ENCODE assay signal across 12 cellular contexts in the genomic region with DNA sequence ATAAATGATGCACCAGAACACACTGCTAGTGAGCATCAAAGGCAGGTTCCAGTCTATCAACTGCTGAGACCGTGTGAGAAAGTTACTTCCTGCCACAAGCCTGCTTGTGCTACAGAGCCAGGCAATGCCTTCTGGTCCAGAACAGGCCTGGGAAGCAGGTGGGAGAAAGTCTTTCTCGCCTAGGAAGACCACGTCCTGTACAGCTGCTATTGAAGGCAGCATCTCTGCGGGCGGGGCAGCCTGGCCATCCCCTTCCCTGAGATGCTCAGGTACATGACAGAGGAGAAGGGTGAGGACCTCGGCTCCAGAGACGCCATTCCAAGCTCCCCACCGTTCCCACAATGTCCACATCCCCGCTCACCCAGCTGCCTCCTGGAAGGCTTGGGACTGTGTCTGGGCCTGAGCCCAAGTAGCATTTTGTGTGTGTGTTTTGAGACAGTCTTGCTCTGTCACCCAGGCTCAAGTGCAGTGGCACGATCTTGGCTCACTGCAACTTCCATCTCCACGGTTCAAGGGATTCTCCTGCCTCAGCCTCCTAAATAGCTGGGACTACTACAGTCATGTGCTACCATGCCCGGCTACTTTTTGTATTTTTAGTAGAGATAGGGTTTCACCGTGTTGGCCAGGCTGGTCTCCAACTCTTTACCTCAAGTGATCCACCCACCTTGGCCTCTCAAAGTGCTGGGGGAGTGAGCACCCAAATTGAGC. TPM values are rescaled to one million over a fixed set of nuclear protein-coding genes. Genes with fewer than 3 reads are reported as not detected.
A peak's percentile ranks its signal among the peaks of the same experiment; 100 is the strongest.
DNase-seq lines count a peak whose midpoint lies in the region; ATAC-seq and TF ChIP-seq lines count a peak whose summit lies in the region.
"Had no signal": no experiment of that assay in that cellular context is flagged by ENCODE, and none has a peak within 500 bp of the region (broad histone marks: within the 10 kb centered on the region; RNA-seq: fewer than 3 reads in every experiment).

No MANE protein-coding gene starts in this region.

- no peak for TF ChIP-seq POLR2A in right lobe of liver (IDR thresholded peaks at IDR 0.05)

- no peak overlapping the region for H3K4me3 ChIP-seq in right lobe of liver

- POLR2A ChIA-PET in activated CD4-positive, alpha-beta T cell treated with anti-CD3 and anti-CD28 coated beads for 36 hours (lab: Charles Lee): interaction anchor here (1.7 kb wide), 1 partner anchor 16 kb away, joined by 5 read pairs; no protein-coding TSS in a partner anchor

- peak overlapping the region; percentile 96 for H3K27ac Mint-ChIP-seq in activated CD4-positive, alpha-beta T cell treated with anti-CD3 and anti-CD28 coated beads for 36 hours
- peak overlapping the region; percentile 98 for H3K27ac Mint-ChIP-seq in activated naive CD4-positive, alpha-beta T cell treated with anti-CD3 and anti-CD28 coated beads, Interleukin-2, amount 10 ng/mL, durations not matched to agents 7 days and 5 days

- H3K27ac ChIP-seq in right lobe of liver: peak overlapping the region; percentile 28 to 99 (median 43)
- H3K27ac ChIP-seq in substantia nigra (ENCODE audit: low read depth, low read length, poor library complexity, severe bottlenecking): peak overlapping the region; percentile 5

- peaks cover 26% of the 10 kb centered on the region for H3K36me3 Mint-ChIP-seq in activated CD4-positive, alpha-beta T cell treated with anti-CD3 and anti-CD28 coated beads for 36 hours (ENCODE audit: low read depth)
- peaks cover 27% of the 10 kb centered on the region for H3K36me3 Mint-ChIP-seq in activated naive CD4-positive, alpha-beta T cell treated with anti-CD3 and anti-CD28 coated beads, Interleukin-2, amount 10 ng/mL, durations not matched to agents 7 days and 5 days

- peaks cover 53% of the 10 kb centered on the region for H3K4me1 Mint-ChIP-seq in activated CD4-positive, alpha-beta T cell treated with anti-CD3 and anti-CD28 coated beads for 36 hours
- peaks cover 63% of the 10 kb centered on the region for H3K4me1 Mint-ChIP-seq in activated naive CD4-positive, alpha-beta T cell treated with anti-CD3 and anti-CD28 coated beads, Interleukin-2, amount 10 ng/mL, durations not matched to agents 7 days and 5 days

- H3K9me3 ChIP-seq in right lobe of liver: peaks cover 0 to 5% (median 0%) of the 10 kb centered on the region in 4 donors

- H3K36me3 ChIP-seq in right lobe of liver: peaks cover 0 to under 1% (median 0%) of the 10 kb centered on the region in 4 donors

- WGBS in right lobe of liver (ENCODE audit: insufficient coverage, low coverage, low lambda C conversion rate, missing lambda C conversion rate): 54% methylated on average over 4 of the region's 13 CpGs

- intact Hi-C loops in activated CD4-positive, alpha-beta T cell treated with anti-CD3 and anti-CD28 coated beads for 36 hours (cut with DNase I, micrococcal nuclease): loop anchor here in 1 of 2 experiments (10.0 kb wide), 1 partner anchor 1068 kb away; a partner anchor contains a TSS
- intact Hi-C loops in right lobe of liver (cut with DNase I): no loop called here

- no peaks in the 10 kb centered on the region for H3K27me3 Mint-ChIP-seq in activated CD4-positive, alpha-beta T cell treated with anti-CD3 and anti-CD28 coated beads for 36 hours
- no peaks in the 10 kb centered on the region for H3K27me3 Mint-ChIP-seq in activated naive CD4-positive, alpha-beta T cell treated with anti-CD3 and anti-CD28 coated beads, Interleukin-2, amount 10 ng/mL, durations not matched to agents 7 days and 5 days

- CTCF ChIA-PET in activated CD4-positive, alpha-beta T cell treated with anti-CD3 and anti-CD28 coated beads for 36 hours (lab: Charles Lee): interaction anchor here (1.3 kb wide), 1 partner anchor 57 kb away, joined by 3 read pairs; no protein-coding TSS in a partner anchor
- CTCF ChIA-PET in activated naive CD4-positive, alpha-beta T cell treated with anti-CD3 and anti-CD28 coated beads, Interleukin-2, amount 10 ng/mL, durations not matched to agents 7 days and 5 days (lab: Charles Lee): interaction anchor here (0.9 to 1.3 kb wide), 2 partner anchors 70 to 122 kb away, joined by 3 read pairs; a partner anchor contains a TSS

- H3K4me3 Mint-ChIP-seq in activated CD4-positive, alpha-beta T cell treated with anti-CD3 and anti-CD28 coated beads for 36 hours: peak overlapping the region; percentile 60
- peak overlapping the region; percentile 57 for H3K4me3 Mint-ChIP-seq in activated naive CD4-positive, alpha-beta T cell treated with anti-CD3 and anti-CD28 coated beads, Interleukin-2, amount 10 ng/mL, durations not matched to agents 7 days and 5 days

- H3K4me1 ChIP-seq in right lobe of liver: peaks cover 0 to 16% (median 0%) of the 10 kb centered on the region in 4 donors

- peak; percentile 51 for DNase-seq in activated CD4-positive, alpha-beta T cell treated with anti-CD3 and anti-CD28 coated beads for 36 hours
- DNase-seq in activated CD4-positive, alpha-beta T cell treated with anti-CD3 and anti-CD28 coated beads, Interleukin-2, amount 50 U/mL, for 4 hours: no peak
- peak; percentile 55 for DNase-seq in activated naive CD4-positive, alpha-beta T cell treated with anti-CD3 and anti-CD28 coated beads, Interleukin-2, amount 10 ng/mL, durations not matched to agents 7 days and 5 days
- peak in 1 of 3 donors; percentile 20 for DNase-seq in right lobe of liver
- DNase-seq in substantia nigra (lab: John Stamatoyannopoulos, UW): peak in 2 of 49 donors; percentile 22 to 46
- DNase-seq in NCI-H2171 treated with DMSO at 0.1 percent for 48 hours (lab: John Stamatoyannopoulos, UW): no peak
- DNase-seq in cerebellar nuclear complex (lab: John Stamatoyannopoulos, UW): no peak
- DNase-seq in AML-193 (lab: John Stamatoyannopoulos, UW): no peak

- H3K9me3 Mint-ChIP-seq in activated CD4-positive, alpha-beta T cell treated with anti-CD3 and anti-CD28 coated beads for 36 hours (ENCODE audit: low read depth): peaks cover 4% of the 10 kb centered on the region
- peaks cover 5% of the 10 kb centered on the region for H3K9me3 Mint-ChIP-seq in activated naive CD4-positive, alpha-beta T cell treated with anti-CD3 and anti-CD28 coated beads, Interleukin-2, amount 10 ng/mL, durations not matched to agents 7 days and 5 days

- no peak for ATAC-seq in activated CD4-positive, alpha-beta T cell treated with anti-CD3 and anti-CD28 coated beads for 36 hours
- no peak for ATAC-seq in right lobe of liver

- no peak for TF ChIP-seq CTCF in right lobe of liver (IDR thresholded peaks at IDR 0.05)

- no peaks in the 10 kb centered on the region for H3K27me3 ChIP-seq in right lobe of liver

RNA-seq across cellular contexts. Expression of a gene that starts 3.4 kb away (rescaled TPM):
- 10 to 100 TPM; 14.2 to 15.3 TPM for total RNA-seq in activated CD4-positive, alpha-beta T cell treated with anti-CD3 and anti-CD28 coated beads for 36 hours
- 1 to 10 TPM; 2.5 to 9.3 (median 5.7) TPM for total RNA-seq in right lobe of liver

RNA-seq across cellular contexts. Expression of a gene that starts 25.2 kb away (rescaled TPM):
- not detected for total RNA-seq in activated CD4-positive, alpha-beta T cell treated with anti-CD3 and anti-CD28 coated beads for 36 hours
- total RNA-seq in right lobe of liver: not detected
- total RNA-seq: dermis blood vessel endothelial cell, lung microvascular endothelial cell, SK-MEL-5, subcutaneous adipose tissue had no signal

RNA-seq across cellular contexts. Expression of a gene that starts 28.8 kb away (rescaled TPM):
- total RNA-seq in activated CD4-positive, alpha-beta T cell treated with anti-CD3 and anti-CD28 coated beads for 36 hours: 10 to 100 TPM; 49.8 to 52.0 TPM
- 1 to 10 TPM; 1.1 to 3.0 (median 1.5) TPM for total RNA-seq in right lobe of liver

RNA-seq across cellular contexts. Expression of a gene that starts 50.4 kb away (rescaled TPM):
- total RNA-seq in activated CD4-positive, alpha-beta T cell treated with anti-CD3 and anti-CD28 coated beads for 36 hours: 10 to 100 TPM; 55.8 to 61.6 TPM
- 1 to 10 TPM; 5.6 to 8.7 (median 7.7) TPM for total RNA-seq in right lobe of liver

RNA-seq across cellular contexts. Expression of a gene that starts 59.2 kb away (rescaled TPM):
- under 1 TPM in 1 of 2 experiments, not detected in 1; 0.16 TPM for total RNA-seq in activated CD4-positive, alpha-beta T cell treated with anti-CD3 and anti-CD28 coated beads for 36 hours
- total RNA-seq in right lobe of liver: 10 to 100 TPM in 4 of 6 experiments, 1 to 10 TPM in 2; 5.3 to 33.9 (median 17.0) TPM
- total RNA-seq: dermis blood vessel endothelial cell, lung microvascular endothelial cell, SK-MEL-5, subcutaneous adipose tissue had no signal

Comparison
In these comparisons a context has a peak if more than half of its experiments do, and no peak if none do; other contexts are left out.
1. DNase-seq: peak in activated CD4-positive, alpha-beta T cell treated with anti-CD3 and anti-CD28 coated beads for 36 hours (single experiment) and activated naive CD4-positive, alpha-beta T cell treated with anti-CD3 and anti-CD28 coated beads, Interleukin-2, amount 10 ng/mL, durations not matched to agents 7 days and 5 days (single experiment); none in activated CD4-positive, alpha-beta T cell treated with anti-CD3 and anti-CD28 coated beads, Interleukin-2, amount 50 U/mL, for 4 hours (0 of 2), NCI-H2171 treated with DMSO at 0.1 percent for 48 hours (single experiment), cerebellar nuclear complex (0 of 2) and AML-193 (0 of 2).
2. RNA of a gene that starts 28.8 kb away (total RNA-seq): 49.8 to 52.0 TPM in activated CD4-positive, alpha-beta T cell treated with anti-CD3 and anti-CD28 coated beads for 36 hours; 1.1 to 3.0 TPM in right lobe of liver; every median in the first group is over 10 times any median in the second.